Comparison of ENCODE assay signal across 2 cellular contexts in genomic region chr17:50947844-50948514, GRCh38.
TF ChIP-seq lines count a peak whose summit lies in the region.

No MANE protein-coding gene starts in this region.

TF ChIP-seq in WTC11, 78 proteins besides CTCF, POLR2A, EP300 and RAD21 (continued from another document):
- TF ChIP-seq, protein P1, sequence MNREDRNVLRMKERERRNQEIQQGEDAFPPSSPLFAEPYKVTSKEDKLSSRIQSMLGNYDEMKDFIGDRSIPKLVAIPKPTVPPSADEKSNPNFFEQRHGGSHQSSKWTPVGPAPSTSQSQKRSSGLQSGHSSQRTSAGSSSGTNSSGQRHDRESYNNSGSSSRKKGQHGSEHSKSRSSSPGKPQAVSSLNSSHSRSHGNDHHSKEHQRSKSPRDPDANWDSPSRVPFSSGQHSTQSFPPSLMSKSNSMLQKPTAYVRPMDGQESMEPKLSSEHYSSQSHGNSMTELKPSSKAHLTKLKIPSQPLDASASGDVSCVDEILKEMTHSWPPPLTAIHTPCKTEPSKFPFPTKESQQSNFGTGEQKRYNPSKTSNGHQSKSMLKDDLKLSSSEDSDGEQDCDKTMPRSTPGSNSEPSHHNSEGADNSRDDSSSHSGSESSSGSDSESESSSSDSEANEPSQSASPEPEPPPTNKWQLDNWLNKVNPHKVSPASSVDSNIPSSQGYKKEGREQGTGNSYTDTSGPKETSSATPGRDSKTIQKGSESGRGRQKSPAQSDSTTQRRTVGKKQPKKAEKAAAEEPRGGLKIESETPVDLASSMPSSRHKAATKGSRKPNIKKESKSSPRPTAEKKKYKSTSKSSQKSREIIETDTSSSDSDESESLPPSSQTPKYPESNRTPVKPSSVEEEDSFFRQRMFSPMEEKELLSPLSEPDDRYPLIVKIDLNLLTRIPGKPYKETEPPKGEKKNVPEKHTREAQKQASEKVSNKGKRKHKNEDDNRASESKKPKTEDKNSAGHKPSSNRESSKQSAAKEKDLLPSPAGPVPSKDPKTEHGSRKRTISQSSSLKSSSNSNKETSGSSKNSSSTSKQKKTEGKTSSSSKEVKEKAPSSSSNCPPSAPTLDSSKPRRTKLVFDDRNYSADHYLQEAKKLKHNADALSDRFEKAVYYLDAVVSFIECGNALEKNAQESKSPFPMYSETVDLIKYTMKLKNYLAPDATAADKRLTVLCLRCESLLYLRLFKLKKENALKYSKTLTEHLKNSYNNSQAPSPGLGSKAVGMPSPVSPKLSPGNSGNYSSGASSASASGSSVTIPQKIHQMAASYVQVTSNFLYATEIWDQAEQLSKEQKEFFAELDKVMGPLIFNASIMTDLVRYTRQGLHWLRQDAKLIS (CRISPR knock-in tag; IDR thresholded peaks at IDR 0.05; ENCODE audit: borderline replicate concordance): no peak
- TF ChIP-seq NFE2L1 (CRISPR knock-in tag; IDR thresholded peaks at IDR 0.05): no peak

TF ChIP-seq in HepG2, 621 proteins besides CTCF, POLR2A, EP300 and RAD21 (continued from another document and continues in another):
- TF ChIP-seq, protein P2, sequence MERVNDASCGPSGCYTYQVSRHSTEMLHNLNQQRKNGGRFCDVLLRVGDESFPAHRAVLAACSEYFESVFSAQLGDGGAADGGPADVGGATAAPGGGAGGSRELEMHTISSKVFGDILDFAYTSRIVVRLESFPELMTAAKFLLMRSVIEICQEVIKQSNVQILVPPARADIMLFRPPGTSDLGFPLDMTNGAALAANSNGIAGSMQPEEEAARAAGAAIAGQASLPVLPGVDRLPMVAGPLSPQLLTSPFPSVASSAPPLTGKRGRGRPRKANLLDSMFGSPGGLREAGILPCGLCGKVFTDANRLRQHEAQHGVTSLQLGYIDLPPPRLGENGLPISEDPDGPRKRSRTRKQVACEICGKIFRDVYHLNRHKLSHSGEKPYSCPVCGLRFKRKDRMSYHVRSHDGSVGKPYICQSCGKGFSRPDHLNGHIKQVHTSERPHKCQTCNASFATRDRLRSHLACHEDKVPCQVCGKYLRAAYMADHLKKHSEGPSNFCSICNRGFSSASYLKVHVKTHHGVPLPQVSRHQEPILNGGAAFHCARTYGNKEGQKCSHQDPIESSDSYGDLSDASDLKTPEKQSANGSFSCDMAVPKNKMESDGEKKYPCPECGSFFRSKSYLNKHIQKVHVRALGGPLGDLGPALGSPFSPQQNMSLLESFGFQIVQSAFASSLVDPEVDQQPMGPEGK (CRISPR knock-in tag; IDR thresholded peaks at IDR 0.05): peak; percentile 58
- TF ChIP-seq KAT2B (IDR thresholded peaks at IDR 0.05; ENCODE audit: borderline replicate concordance, low read depth, low read length) (peak; percentile 1; the same call in 1 of the 2 replicates), RXRB (CRISPR knock-in tag; IDR thresholded peaks at IDR 0.05; ENCODE audit: borderline replicate concordance) (no peak), LCORL (IDR thresholded peaks at IDR 0.05) (no peak), LCORL (CRISPR knock-in tag; IDR thresholded peaks at IDR 0.05) (0 out of 2 replicates have a peak, but pooled peaks have one; percentile 44), CHCHD3 (CRISPR knock-in tag; IDR thresholded peaks at IDR 0.05) (no peak), KDM2A (CRISPR knock-in tag; IDR thresholded peaks at IDR 0.05; ENCODE audit: borderline replicate concordance, low read depth) (no peak), ZNF747 (CRISPR knock-in tag; IDR thresholded peaks at IDR 0.05; ENCODE audit: borderline replicate concordance) (no peak), ZNF687 (CRISPR knock-in tag; IDR thresholded peaks at IDR 0.05) (peak; percentile 58), ELF3 (CRISPR knock-in tag; IDR thresholded peaks at IDR 0.05) (no peak), FOXJ3 (CRISPR knock-in tag; IDR thresholded peaks at IDR 0.05; ENCODE audit: borderline replicate concordance) (no peak), RORA (CRISPR knock-in tag; IDR thresholded peaks at IDR 0.05) (no peak), SUZ12 (IDR thresholded peaks at IDR 0.05; ENCODE audit: low read depth, low read length) (no peak), CBX5 (CRISPR knock-in tag; IDR thresholded peaks at IDR 0.05; ENCODE audit: borderline replicate concordance) (peak; percentile 53; the same call in 1 of the 2 replicates), ZBTB33 (CRISPR knock-in tag; IDR thresholded peaks at IDR 0.05) (peak; percentile 70), SATB2 (CRISPR knock-in tag; IDR thresholded peaks at IDR 0.05) (no peak), TAF15 (IDR thresholded peaks at IDR 0.05; ENCODE audit: low read depth, low read length, poor library complexity, severe bottlenecking) (no peak), ZGPAT (CRISPR knock-in tag; IDR thresholded peaks at IDR 0.05) (peak; percentile 34; the same call in 1 of the 2 replicates), SP5 (CRISPR knock-in tag; IDR thresholded peaks at IDR 0.05; ENCODE audit: borderline replicate concordance, low read depth) (no peak), ZNF281 (CRISPR knock-in tag; IDR thresholded peaks at IDR 0.05; ENCODE audit: borderline replicate concordance) (peak; percentile 82; the same call in 1 of the 2 replicates), ZBTB7A (CRISPR knock-in tag; IDR thresholded peaks at IDR 0.05) (peak; percentile 7; the same call in 1 of the 2 replicates), HDAC2 (CRISPR knock-in tag; IDR thresholded peaks at IDR 0.05) (no peak; the same call in 1 of the 2 replicates), SMAD1 (CRISPR knock-in tag; IDR thresholded peaks at IDR 0.05; ENCODE audit: borderline replicate concordance, low read depth) (no peak), ZFP90 (CRISPR knock-in tag; IDR thresholded peaks at IDR 0.05; ENCODE audit: borderline replicate concordance) (no peak), ELF1 (CRISPR knock-in tag; IDR thresholded peaks at IDR 0.05) (no peak), FIP1L1 (IDR thresholded peaks at IDR 0.05; ENCODE audit: borderline replicate concordance, insufficient read depth, low read depth, low read length) (no peak), PREB (CRISPR knock-in tag; IDR thresholded peaks at IDR 0.05) (no peak), KDM4B (CRISPR knock-in tag; IDR thresholded peaks at IDR 0.05) (no peak), ZNF75D (CRISPR knock-in tag; IDR thresholded peaks at IDR 0.05; ENCODE audit: borderline replicate concordance) (no peak), PAF1 (CRISPR knock-in tag; IDR thresholded peaks at IDR 0.05) (no peak), HNRNPL (IDR thresholded peaks at IDR 0.05; ENCODE audit: low read depth, low read length) (peak; percentile 88), ZNF580 (CRISPR knock-in tag; IDR thresholded peaks at IDR 0.05; ENCODE audit: borderline replicate concordance, low read depth) (0 out of 2 replicates have a peak, but pooled peaks have one; percentile 23), ZBTB38 (CRISPR knock-in tag; IDR thresholded peaks at IDR 0.05) (peak; percentile 73), ZNF674 (CRISPR knock-in tag; IDR thresholded peaks at IDR 0.05; ENCODE audit: low read depth) (no peak)
- TF ChIP-seq, protein P3, sequence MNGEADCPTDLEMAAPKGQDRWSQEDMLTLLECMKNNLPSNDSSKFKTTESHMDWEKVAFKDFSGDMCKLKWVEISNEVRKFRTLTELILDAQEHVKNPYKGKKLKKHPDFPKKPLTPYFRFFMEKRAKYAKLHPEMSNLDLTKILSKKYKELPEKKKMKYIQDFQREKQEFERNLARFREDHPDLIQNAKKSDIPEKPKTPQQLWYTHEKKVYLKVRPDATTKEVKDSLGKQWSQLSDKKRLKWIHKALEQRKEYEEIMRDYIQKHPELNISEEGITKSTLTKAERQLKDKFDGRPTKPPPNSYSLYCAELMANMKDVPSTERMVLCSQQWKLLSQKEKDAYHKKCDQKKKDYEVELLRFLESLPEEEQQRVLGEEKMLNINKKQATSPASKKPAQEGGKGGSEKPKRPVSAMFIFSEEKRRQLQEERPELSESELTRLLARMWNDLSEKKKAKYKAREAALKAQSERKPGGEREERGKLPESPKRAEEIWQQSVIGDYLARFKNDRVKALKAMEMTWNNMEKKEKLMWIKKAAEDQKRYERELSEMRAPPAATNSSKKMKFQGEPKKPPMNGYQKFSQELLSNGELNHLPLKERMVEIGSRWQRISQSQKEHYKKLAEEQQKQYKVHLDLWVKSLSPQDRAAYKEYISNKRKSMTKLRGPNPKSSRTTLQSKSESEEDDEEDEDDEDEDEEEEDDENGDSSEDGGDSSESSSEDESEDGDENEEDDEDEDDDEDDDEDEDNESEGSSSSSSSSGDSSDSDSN (CRISPR knock-in tag; IDR thresholded peaks at IDR 0.05): no peak
- TF ChIP-seq, protein P4, sequence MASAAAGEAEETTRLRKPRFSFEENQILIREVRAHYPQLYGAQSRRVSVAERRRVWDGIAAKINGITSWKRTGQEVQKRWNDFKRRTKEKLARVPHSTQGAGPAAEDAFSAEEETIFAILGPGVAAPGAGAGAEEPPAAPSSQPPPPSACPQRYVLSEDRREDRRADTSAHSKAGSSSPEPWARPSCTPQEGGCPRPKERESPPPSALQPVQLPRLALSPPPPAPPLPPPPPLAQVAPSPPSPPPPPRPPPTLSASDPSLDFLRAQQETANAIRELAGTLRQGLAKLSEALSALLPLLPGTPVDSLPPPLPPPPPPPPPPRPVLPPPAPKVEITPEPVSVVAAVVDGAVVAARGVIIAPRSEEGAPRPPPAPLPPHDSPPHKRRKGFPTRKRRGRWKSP (CRISPR knock-in tag; IDR thresholded peaks at IDR 0.05): no peak
